Comparison of ENCODE assay signal across 21 cellular contexts in the genomic region with DNA sequence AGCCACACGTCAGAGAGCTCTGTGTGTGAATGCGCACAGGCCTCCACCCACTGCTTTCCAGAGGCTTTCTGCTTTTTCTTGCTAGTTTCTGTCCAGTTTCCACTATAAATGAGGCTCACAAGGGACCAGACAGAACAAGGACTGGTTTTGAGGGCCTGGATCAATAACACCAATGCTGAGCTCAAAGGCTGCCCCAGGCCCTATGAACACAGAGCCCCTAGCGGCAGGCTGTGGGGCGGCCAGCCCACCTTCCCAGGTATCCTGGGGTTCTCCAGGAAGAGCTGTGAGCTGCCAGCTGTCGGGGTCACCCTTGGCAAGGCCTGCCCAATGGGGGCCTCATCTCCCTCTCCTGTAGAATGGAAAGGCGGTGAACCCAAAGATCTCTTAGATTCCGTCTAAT. TPM values are rescaled to one million over a fixed set of nuclear protein-coding genes. Genes with fewer than 3 reads are reported as not detected.
DNase-seq lines count a peak whose midpoint lies in the region; ATAC-seq and TF ChIP-seq lines count a peak whose summit lies in the region.
"Had no signal": no experiment of that assay in that cellular context is flagged by ENCODE, and none has a peak within 500 bp of the region (broad histone marks: within the 10 kb centered on the region; RNA-seq: fewer than 3 reads in every experiment).

No MANE protein-coding gene starts in this region.

- no peak overlapping the region for H3K9ac ChIP-seq in endodermal cell (ENCODE audit: extremely low read depth, low read length, poor library complexity, severe bottlenecking)
- H3K9ac ChIP-seq: GM23248, parathyroid adenoma had no signal

- DNase-seq in cardiac muscle cell (ENCODE audit: low read depth in 1 of 2, low spot score in 1 of 2) (peak in 1 of 2 donors; percentile 15), Right ventricle myocardium superior (no peak), endodermal cell (peak; percentile 82), type B pancreatic cell (ENCODE audit: extremely low spot score, unreplicated experiment) (no peak), upper lobe of left lung (no peak), medulla oblongata (ENCODE audit: extremely low spot score) (no peak)
- DNase-seq: activated CD4-positive, alpha-beta memory T cell treated with anti-CD3 and anti-CD28 coated beads, Interleukin-2, amount 10 ng/mL, durations not matched to agents 7 days and 5 days; activated naive CD8-positive, alpha-beta T cell treated with anti-CD3 and anti-CD28 coated beads, Interleukin-2, amount 50 U/mL, for 24 hours; CD8-positive, alpha-beta memory T cell; central memory CD4-positive, alpha-beta T cell; effector memory CD4-positive, alpha-beta T cell; GM23248; hippocampal formation; left colon; MM.1S; NCI-H2081; small intestine had no signal

- no peak for TF ChIP-seq POLR2A in upper lobe of left lung (IDR thresholded peaks at IDR 0.05)

- H3K27ac Mint-ChIP-seq in endodermal cell (no peak overlapping the region), type B pancreatic cell (no peak overlapping the region)
- H3K27ac Mint-ChIP-seq: activated CD4-positive, alpha-beta memory T cell treated with anti-CD3 and anti-CD28 coated beads, Interleukin-2, amount 10 ng/mL, durations not matched to agents 7 days and 5 days; activated naive CD8-positive, alpha-beta T cell treated with anti-CD3 and anti-CD28 coated beads, Interleukin-2, amount 50 U/mL, for 24 hours had no signal

- ATAC-seq in Right ventricle myocardium superior (ENCODE audit: poor library complexity) = no peak
- no peak for ATAC-seq in upper lobe of left lung (ENCODE audit: low FRiP score in 2 of 2)
- ATAC-seq: activated naive CD8-positive, alpha-beta T cell treated with anti-CD3 and anti-CD28 coated beads, Interleukin-2, amount 50 U/mL, for 24 hours; left colon had no signal

- no peaks in the 10 kb centered on the region for H3K27me3 ChIP-seq in cardiac muscle cell
- H3K27me3 ChIP-seq in endodermal cell (ENCODE audit: control insufficient read depth, insufficient read depth, low read length, poor library complexity, severe bottlenecking) = no peaks in the 10 kb centered on the region
- no peaks in the 10 kb centered on the region for H3K27me3 ChIP-seq in upper lobe of left lung
- H3K27me3 ChIP-seq: tibial nerve had no signal

- H3K9me3 ChIP-seq in cardiac muscle cell (ENCODE audit: low read depth) (no peaks in the 10 kb centered on the region), endodermal cell (ENCODE audit: control insufficient read depth, low read length) (no peaks in the 10 kb centered on the region), upper lobe of left lung (no peaks in the 10 kb centered on the region)
- H3K9me3 ChIP-seq: A549, tibial nerve had no signal

- H3K9me3 Mint-ChIP-seq in endodermal cell (no peaks in the 10 kb centered on the region), type B pancreatic cell (no peaks in the 10 kb centered on the region)
- H3K9me3 Mint-ChIP-seq: activated CD4-positive, alpha-beta memory T cell treated with anti-CD3 and anti-CD28 coated beads, Interleukin-2, amount 10 ng/mL, durations not matched to agents 7 days and 5 days; activated naive CD8-positive, alpha-beta T cell treated with anti-CD3 and anti-CD28 coated beads, Interleukin-2, amount 50 U/mL, for 24 hours had no signal

- no peaks in the 10 kb centered on the region for H3K27me3 Mint-ChIP-seq in endodermal cell (ENCODE audit: insufficient read depth)
- peaks cover 2% of the 10 kb centered on the region for H3K27me3 Mint-ChIP-seq in type B pancreatic cell
- H3K27me3 Mint-ChIP-seq: activated CD4-positive, alpha-beta memory T cell treated with anti-CD3 and anti-CD28 coated beads, Interleukin-2, amount 10 ng/mL, durations not matched to agents 7 days and 5 days; activated naive CD8-positive, alpha-beta T cell treated with anti-CD3 and anti-CD28 coated beads, Interleukin-2, amount 50 U/mL, for 24 hours had no signal

- H3K36me3 Mint-ChIP-seq in endodermal cell (ENCODE audit: low read depth) (no peaks in the 10 kb centered on the region), type B pancreatic cell (no peaks in the 10 kb centered on the region)
- H3K36me3 Mint-ChIP-seq: CD8-positive, alpha-beta memory T cell had no signal

- H3K4me3 ChIP-seq in cardiac muscle cell = no peak overlapping the region
- no peak overlapping the region for H3K4me3 ChIP-seq in endodermal cell (ENCODE audit: low read length)
- H3K4me3 ChIP-seq in upper lobe of left lung = no peak overlapping the region
- H3K4me3 ChIP-seq: A549, GM23248, tibial nerve had no signal

- intact Hi-C loops in Right ventricle myocardium superior (cut with DNase I) = no loop called here

- no peaks in the 10 kb centered on the region for H3K36me3 ChIP-seq in cardiac muscle cell
- no peaks in the 10 kb centered on the region for H3K36me3 ChIP-seq in endodermal cell (ENCODE audit: control insufficient read depth, insufficient read depth, low read length)
- H3K36me3 ChIP-seq in upper lobe of left lung = no peaks in the 10 kb centered on the region
- H3K36me3 ChIP-seq: tibial nerve had no signal

- no peaks in the 10 kb centered on the region for H3K4me1 ChIP-seq in cardiac muscle cell (ENCODE audit: low read depth)
- no peaks in the 10 kb centered on the region for H3K4me1 ChIP-seq in endodermal cell (ENCODE audit: control insufficient read depth, insufficient read depth, low read length)
- H3K4me1 ChIP-seq in upper lobe of left lung = no peaks in the 10 kb centered on the region
- H3K4me1 ChIP-seq: A549, parathyroid adenoma had no signal

- TF ChIP-seq CTCF in cardiac muscle cell (IDR thresholded peaks at IDR 0.05; ENCODE audit: low read depth, low read length) (peak; percentile 26), endodermal cell (conservative IDR thresholded peaks at IDR 0.05) (peak; percentile 77), type B pancreatic cell (conservative IDR thresholded peaks at IDR 0.05) (peak; percentile 51), upper lobe of left lung (IDR thresholded peaks at IDR 0.05) (no peak)

- H3K4me3 Mint-ChIP-seq in endodermal cell = no peak overlapping the region
- H3K4me3 Mint-ChIP-seq in type B pancreatic cell = no peak overlapping the region
- H3K4me3 Mint-ChIP-seq: activated CD4-positive, alpha-beta memory T cell treated with anti-CD3 and anti-CD28 coated beads, Interleukin-2, amount 10 ng/mL, durations not matched to agents 7 days and 5 days; activated naive CD8-positive, alpha-beta T cell treated with anti-CD3 and anti-CD28 coated beads, Interleukin-2, amount 50 U/mL, for 24 hours had no signal

- no peak for TF ChIP-seq EP300 in upper lobe of left lung (IDR thresholded peaks at IDR 0.05)

- 79 to 81% methylated on average over 4 to 7 of the region's 7 CpGs for whole genome bisulfite sequencing in endodermal cell (ENCODE audit: insufficient coverage in 1 of 2, insufficient read length in 1 of 2), 2 experiments
- 90 to 100% methylated on average over 2 to 7 of the region's 7 CpGs for WGBS in upper lobe of left lung, 2 donors

- H3K4me1 Mint-ChIP-seq in endodermal cell (no peaks in the 10 kb centered on the region), type B pancreatic cell (ENCODE audit: unreplicated experiment) (peaks cover 8% of the 10 kb centered on the region)
- H3K4me1 Mint-ChIP-seq: activated CD4-positive, alpha-beta memory T cell treated with anti-CD3 and anti-CD28 coated beads, Interleukin-2, amount 10 ng/mL, durations not matched to agents 7 days and 5 days; activated naive CD8-positive, alpha-beta T cell treated with anti-CD3 and anti-CD28 coated beads, Interleukin-2, amount 50 U/mL, for 24 hours; CD8-positive, alpha-beta memory T cell had no signal

- no peak overlapping the region for H3K27ac ChIP-seq in cardiac muscle cell
- H3K27ac ChIP-seq in endodermal cell (ENCODE audit: low read depth, low read length) = no peak overlapping the region
- H3K27ac ChIP-seq in upper lobe of left lung = no peak overlapping the region
- H3K27ac ChIP-seq: A549, GM23248, parathyroid adenoma had no signal

RNA-seq across cellular contexts. Expression of gene ITIH3, which starts 2.2 kb away (rescaled TPM):
- total RNA-seq in cardiac muscle cell (0.06 TPM in 1 of 2 replicates, not detected in the other), Right ventricle myocardium superior (0.35 TPM), endodermal cell (not detected), type B pancreatic cell (ENCODE audit: low replicate concordance) (0.81 and 0.97 TPM in 2 replicates), upper lobe of left lung (10 to 100 TPM in 2 of 6 donors, 1 to 10 TPM in 4; 2.1 to 13.5 (median 7.0) TPM)
- 0.88 TPM in 1 of 2 replicates, not detected in the other for polyA plus RNA-seq in cardiac muscle cell
- 0.36 TPM for polyA plus RNA-seq in endodermal cell (2013, experiment 1 of 2)
- 0.41 TPM for polyA plus RNA-seq in endodermal cell (2013, experiment 2 of 2)
- total RNA-seq: activated CD4-positive, alpha-beta memory T cell treated with anti-CD3 and anti-CD28 coated beads, Interleukin-2, amount 10 ng/mL, durations not matched to agents 7 days and 5 days; CD8-positive, alpha-beta memory T cell; GM23248; RPMI7951 had no signal
- polyA plus RNA-seq: CD8-positive, alpha-beta memory T cell; GM23248 had no signal

RNA-seq across cellular contexts. Expression of gene ITIH1, which starts 15.0 kb away (rescaled TPM):
- total RNA-seq in cardiac muscle cell (not detected in 2 replicates), Right ventricle myocardium superior (not detected), endodermal cell (not detected), type B pancreatic cell (ENCODE audit: low replicate concordance) (8.0 and 12.2 TPM in 2 replicates), upper lobe of left lung (under 1 TPM in 2 of 6 donors, not detected in 4; 0.40 to 0.54 TPM)
- 0.20 TPM in 1 of 2 replicates, not detected in the other for polyA plus RNA-seq in cardiac muscle cell
- not detected for polyA plus RNA-seq in endodermal cell (2013, experiment 1 of 2)
- polyA plus RNA-seq in endodermal cell (2013, experiment 2 of 2) = not detected
- total RNA-seq: activated CD4-positive, alpha-beta memory T cell treated with anti-CD3 and anti-CD28 coated beads, Interleukin-2, amount 10 ng/mL, durations not matched to agents 7 days and 5 days; CD8-positive, alpha-beta memory T cell; GM23248; left colon; RPMI7951 had no signal
- polyA plus RNA-seq: A549; CD8-positive, alpha-beta memory T cell; GM23248 had no signal

RNA-seq across cellular contexts. Expression of gene NEK4, which starts 21.7 kb away (rescaled TPM):
- 14.7 and 22.5 TPM in 2 replicates for total RNA-seq in cardiac muscle cell
- 11.2 and 12.4 TPM in 2 replicates for polyA plus RNA-seq in cardiac muscle cell
- total RNA-seq in Right ventricle myocardium superior = 19.5 TPM
- total RNA-seq in endodermal cell = 10 to 100 TPM; 44.2 to 49.5 TPM
- polyA plus RNA-seq in endodermal cell (2013, experiment 1 of 2) = 27.0 TPM
- polyA plus RNA-seq in endodermal cell (2013, experiment 2 of 2) = 24.0 TPM
- 38.3 and 47.2 TPM in 2 replicates for total RNA-seq in type B pancreatic cell (ENCODE audit: low replicate concordance)
- 10 to 100 TPM; 17.8 to 28.6 (median 24.2) TPM for total RNA-seq in upper lobe of left lung

RNA-seq across cellular contexts. Expression of gene ITIH4, which starts 38.1 kb away (rescaled TPM):
- 2.3 and 2.9 TPM in 2 replicates for total RNA-seq in cardiac muscle cell
- 1.7 and 2.0 TPM in 2 replicates for polyA plus RNA-seq in cardiac muscle cell
- total RNA-seq in Right ventricle myocardium superior = 1.3 TPM
- 1 to 10 TPM; 6.0 to 6.2 TPM for total RNA-seq in endodermal cell
- 4.1 TPM for polyA plus RNA-seq in endodermal cell (2013, experiment 1 of 2)
- polyA plus RNA-seq in endodermal cell (2013, experiment 2 of 2) = 4.8 TPM
- total RNA-seq in type B pancreatic cell (ENCODE audit: low replicate concordance) = 4.1 and 14.0 TPM in 2 replicates
- total RNA-seq in upper lobe of left lung = 100 to 1,000 TPM in 1 of 6 donors, 10 to 100 TPM in 4, 1 to 10 TPM in 1; 9.9 to 102 (median 21.8) TPM
- polyA plus RNA-seq: CD8-positive, alpha-beta memory T cell; GM23248 had no signal

RNA-seq across cellular contexts. Expression of gene MUSTN1, which starts 42.4 kb away (rescaled TPM):
- 1.9 TPM in 1 of 2 replicates, not detected in the other for total RNA-seq in cardiac muscle cell
- not detected in 2 replicates for polyA plus RNA-seq in cardiac muscle cell
- total RNA-seq in Right ventricle myocardium superior = 17.8 TPM
- total RNA-seq in endodermal cell = 1 to 10 TPM; 3.2 to 4.2 TPM
- polyA plus RNA-seq in endodermal cell (2013, experiment 1 of 2) = 22.5 TPM
- polyA plus RNA-seq in endodermal cell (2013, experiment 2 of 2) = 20.6 TPM
- 1.8 TPM in 1 of 2 replicates, not detected in the other for total RNA-seq in type B pancreatic cell (ENCODE audit: low replicate concordance)
- 10 to 100 TPM in 2 of 6 donors, 1 to 10 TPM in 4; 1.2 to 62.9 (median 6.5) TPM for total RNA-seq in upper lobe of left lung
- total RNA-seq: GM23248 had no signal
- polyA plus RNA-seq: A549; CD8-positive, alpha-beta memory T cell; GM23248 had no signal

Comparison
In these comparisons a context has a peak if more than half of its experiments do, and no peak if none do; other contexts are left out.
1. CTCF ChIP-seq: peak in cardiac muscle cell (single experiment), endodermal cell (single experiment) and type B pancreatic cell (single experiment); none in upper lobe of left lung (0 of 6).